ENCODE assay signal across 26 cellular contexts in genomic region chr2:238875531-238876231, GRCh38. TPM values are rescaled to one million over a fixed set of nuclear protein-coding genes. Genes with fewer than 3 reads are reported as not detected.
DNase-seq lines count a peak whose midpoint lies in the region; ATAC-seq, FAIRE-seq and TF ChIP-seq lines count a peak whose summit lies in the region.
"Had no signal": no experiment of that assay in that cellular context is flagged by ENCODE, and none has a peak within 500 bp of the region (broad histone marks: within the 10 kb centered on the region; RNA-seq: fewer than 3 reads in every experiment).

No MANE protein-coding gene starts in this region.

- H3K4me1 ChIP-seq in adipocyte (ENCODE audit: control insufficient read depth, insufficient read depth, low read length) (peaks cover 82% of the 10 kb centered on the region), kidney (ENCODE audit: control insufficient read depth in 1 of 2, insufficient read depth in 1 of 2, low read depth in 1 of 2, low read length in 2 of 2) (no peaks in the 10 kb centered on the region), gastrocnemius medialis (no peaks in the 10 kb centered on the region)
- H3K4me1 ChIP-seq: left lung had no signal

- no peak for TF ChIP-seq POLR2A in gastrocnemius medialis (IDR thresholded peaks at IDR 0.05)

- H3K9ac ChIP-seq in adipocyte (ENCODE audit: low read length) (peak overlapping the region; percentile 81), kidney (ENCODE audit: low read length in 2 of 2) (no peak overlapping the region)
- H3K9ac ChIP-seq: SK-N-SH had no signal

- DNase-seq in AG08396 (ENCODE audit: low spot score) (peak; percentile 16), adipocyte (ENCODE audit: low read depth) (no peak), kidney (peak; percentile 41), gastrocnemius medialis (peak in 1 of 2 donors; percentile 61), NCI-H146 (lab: John Stamatoyannopoulos, UW) (no peak), cerebellar nuclear complex (lab: John Stamatoyannopoulos, UW) (no peak)
- no peak for DNase-seq in stimulated activated naive CD4-positive, alpha-beta T cell treated with Interleukin-2 at 50 U/mL for 16 hours (lab: John Stamatoyannopoulos, UW)
- DNase-seq: ACHN; activated CD4-positive, alpha-beta T cell treated with anti-CD3 and anti-CD28 coated beads for 48 hours; activated naive CD8-positive, alpha-beta T cell treated with anti-CD3 and anti-CD28 coated beads for 36 hours; C1 segment of cervical spinal cord; effector memory CD4-positive, alpha-beta T cell; NCI-H1105; NCI-H2107; NCI-H510A; NK-92 treated with Interleukin-12 subunit alpha and Interleukin-12 subunit beta, amount 100 ng/mL, for 24 hours; SK-N-SH; stimulated activated CD4-positive, alpha-beta T cell treated with anti-CD3 and anti-CD28 coated beads, Interleukin-12 subunit alpha, Interleukin-12 subunit beta, amount 100 ng/mL, for 4 hours; stimulated activated CD4-positive, alpha-beta T cell treated with anti-CD3 and anti-CD28 coated beads, Interleukin-4, amount 100 ng/mL, for 4 hours; stimulated activated naive CD8-positive, alpha-beta T cell treated with anti-CD3 and anti-CD28 coated beads, Interleukin-15, amount 100 ng/mL, for 72 hours; T-helper 2 cell had no signal

- intact Hi-C loops in kidney (cut with DNase I) = no loop called here
- intact Hi-C loops in gastrocnemius medialis (cut with DNase I; ENCODE audit: low total_unique reads) = no loop called here

- ATAC-seq in gastrocnemius medialis = peak; percentile 59 to 84
- ATAC-seq in HG03175 (IDR thresholded peaks at IDR 0.05; ENCODE audit: unreplicated experiment) = no peak
- ATAC-seq: GM23338; left lung; stimulated activated naive CD8-positive, alpha-beta T cell treated with anti-CD3 and anti-CD28 coated beads, Interleukin-15, amount 100 ng/mL, for 72 hours had no signal

- TF ChIP-seq CTCF in kidney (IDR thresholded peaks at IDR 0.05; ENCODE audit: borderline replicate concordance, extremely low read depth, insufficient read depth) (no peak), gastrocnemius medialis (IDR thresholded peaks at IDR 0.05 in 4 of 5, conservative IDR thresholded peaks at IDR 0.05 in 1 of 5) (no peak)

- FAIRE-seq in kidney (lab: Jason Lieb, UNC) = no peak
- FAIRE-seq: RCC 7860, urothelium cell line had no signal

- H3K27me3 ChIP-seq in adipocyte (replicated peaks; ENCODE audit: control insufficient read depth, insufficient read depth, low read length) (no peaks in the 10 kb centered on the region), gastrocnemius medialis (peaks cover 0 to 12% (median 3%) of the 10 kb centered on the region in 3 donors)
- H3K27me3 ChIP-seq: left lung had no signal

- H3K27ac ChIP-seq in kidney (ENCODE audit: low read depth in 2 of 2, low read length in 2 of 2) (no peak overlapping the region), gastrocnemius medialis (peak overlapping the region in 3 of 4 donors; percentile 5 to 43 (median 31))
- H3K27ac ChIP-seq: left lung had no signal

- in situ Hi-C loops in gastrocnemius medialis (cut with MboI; ENCODE audit: low sequenced_read_pairs in 4 of 4) = no loop called here

- H3K9me3 ChIP-seq in adipocyte (ENCODE audit: control insufficient read depth, low read length) = no peaks in the 10 kb centered on the region
- no peaks in the 10 kb centered on the region for H3K9me3 ChIP-seq in kidney (ENCODE audit: control insufficient read depth in 1 of 2, low read length in 2 of 2)
- H3K9me3 ChIP-seq in gastrocnemius medialis = no peaks in the 10 kb centered on the region
- H3K9me3 ChIP-seq: left lung, SK-N-SH had no signal

- H3K36me3 ChIP-seq in adipocyte (ENCODE audit: control insufficient read depth, insufficient read depth, low read length, severe bottlenecking) (peaks cover 38% of the 10 kb centered on the region), kidney (ENCODE audit: control insufficient read depth in 1 of 2, insufficient read depth in 2 of 2, low read length in 2 of 2) (no peaks in the 10 kb centered on the region), gastrocnemius medialis (no peaks in the 10 kb centered on the region)
- H3K36me3 ChIP-seq: left lung had no signal

- H3K4me3 ChIP-seq in adipocyte (ENCODE audit: low read length) (peak overlapping the region; percentile 56), kidney (ENCODE audit: low read length in 2 of 2) (no peak overlapping the region), gastrocnemius medialis (no peak overlapping the region)
- H3K4me3 ChIP-seq: GM23338, left lung had no signal

RNA-seq across cellular contexts. Expression of gene TWIST2, which starts 27.8 kb away (rescaled TPM):
- 1.4 TPM for total RNA-seq in kidney
- 0.56 TPM for polyA plus RNA-seq in kidney (ENCODE audit: insufficient read depth, low read depth, low replicate concordance)
- total RNA-seq in gastrocnemius medialis = 1 to 10 TPM; 1.9 to 9.3 (median 2.2) TPM
- total RNA-seq: activated naive CD8-positive, alpha-beta T cell treated with anti-CD3 and anti-CD28 coated beads for 36 hours had no signal

Comparison
In these comparisons a context has a peak if more than half of its experiments do, and no peak if none do; other contexts are left out.
1. DNase-seq: peak in AG08396 (single experiment) and kidney (single experiment); none in adipocyte (single experiment), stimulated activated naive CD4-positive, alpha-beta T cell treated with Interleukin-2 at 50 U/mL for 16 hours (single experiment), NCI-H146 (single experiment) and cerebellar nuclear complex (0 of 2).
2. H3K27ac ChIP-seq: peak in gastrocnemius medialis (3 of 4); none in kidney (0 of 2).